ENCODE assay signal across 1 cellular context in the genomic region with DNA sequence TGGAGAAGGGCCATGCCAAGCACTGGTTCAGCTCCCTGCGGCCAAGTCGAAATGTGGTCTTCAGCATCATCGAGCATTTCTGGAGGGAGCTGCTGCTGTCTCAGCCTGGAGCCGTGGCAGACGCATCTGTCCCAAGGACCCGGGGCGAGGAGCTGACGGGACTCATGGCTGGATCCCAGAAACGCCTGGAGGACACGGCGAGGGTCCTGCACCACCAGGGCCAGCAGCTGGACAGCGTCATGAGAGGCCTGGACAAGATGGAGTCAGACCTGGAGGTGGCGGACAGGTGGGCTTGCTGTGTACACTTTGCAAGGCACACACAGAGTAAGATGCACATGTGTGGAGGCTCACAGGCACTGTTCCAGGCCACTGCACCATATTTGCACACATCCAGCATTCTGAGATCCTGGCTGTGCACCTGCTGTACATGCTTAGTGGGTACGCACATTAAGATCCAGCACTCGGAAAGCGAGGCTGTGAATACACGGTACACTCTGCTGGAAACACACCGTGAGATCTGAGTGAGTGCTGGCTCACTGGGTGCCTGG.
TF ChIP-seq lines count a peak whose summit lies in the region.

No MANE protein-coding gene starts in this region.

TF ChIP-seq in GM23338, 12 proteins besides CTCF, POLR2A, EP300 and RAD21:
- TF ChIP-seq EZH2 (IDR thresholded peaks at IDR 0.05; ENCODE audit: low read depth, unreplicated experiment), result no peak
